Comparison of ENCODE assay signal across 1 cellular context in the genomic region with DNA sequence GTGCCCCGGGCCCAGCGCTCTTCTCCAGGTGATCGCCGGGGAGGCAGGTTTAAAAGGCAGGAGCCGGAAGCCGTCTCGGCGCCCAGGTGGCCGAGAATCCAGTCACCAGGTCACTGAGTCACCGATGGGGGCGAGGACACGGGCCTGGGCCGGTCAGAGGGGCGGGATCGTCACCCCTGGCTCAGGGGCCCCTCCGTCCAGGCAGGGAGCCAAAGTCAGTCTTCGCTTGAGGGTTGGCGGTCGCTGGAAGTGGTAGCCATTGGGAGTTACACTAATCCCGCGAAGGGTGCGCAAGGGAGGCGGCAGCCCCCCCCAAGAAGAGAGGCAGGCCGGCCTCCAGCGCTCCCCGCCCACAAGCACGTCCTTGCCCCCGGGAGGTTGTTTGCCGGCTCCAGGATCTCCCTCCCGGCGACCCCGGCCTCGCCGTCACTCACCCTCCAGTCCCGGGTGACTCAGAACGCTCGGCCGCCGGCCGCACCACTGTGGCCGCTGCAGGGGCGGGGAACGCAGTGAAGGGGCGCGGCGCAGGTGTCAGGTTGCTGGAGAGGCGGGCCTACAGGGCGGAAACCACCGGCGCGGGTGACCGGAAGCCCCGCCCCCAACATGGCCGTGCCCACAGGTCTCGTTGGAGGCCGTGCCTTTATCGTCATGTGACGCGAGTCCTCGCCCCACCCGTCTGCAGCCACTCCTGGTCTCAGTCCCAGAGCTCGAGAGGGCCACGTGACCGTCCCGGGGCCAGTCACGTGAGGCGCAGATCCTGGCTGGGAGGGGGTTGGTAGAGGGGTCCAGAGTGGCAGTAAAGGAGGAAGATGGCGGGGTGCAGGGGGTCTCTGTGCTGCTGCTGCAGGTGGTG.
TF ChIP-seq lines count a peak whose summit lies in the region.

A gene with protein sequence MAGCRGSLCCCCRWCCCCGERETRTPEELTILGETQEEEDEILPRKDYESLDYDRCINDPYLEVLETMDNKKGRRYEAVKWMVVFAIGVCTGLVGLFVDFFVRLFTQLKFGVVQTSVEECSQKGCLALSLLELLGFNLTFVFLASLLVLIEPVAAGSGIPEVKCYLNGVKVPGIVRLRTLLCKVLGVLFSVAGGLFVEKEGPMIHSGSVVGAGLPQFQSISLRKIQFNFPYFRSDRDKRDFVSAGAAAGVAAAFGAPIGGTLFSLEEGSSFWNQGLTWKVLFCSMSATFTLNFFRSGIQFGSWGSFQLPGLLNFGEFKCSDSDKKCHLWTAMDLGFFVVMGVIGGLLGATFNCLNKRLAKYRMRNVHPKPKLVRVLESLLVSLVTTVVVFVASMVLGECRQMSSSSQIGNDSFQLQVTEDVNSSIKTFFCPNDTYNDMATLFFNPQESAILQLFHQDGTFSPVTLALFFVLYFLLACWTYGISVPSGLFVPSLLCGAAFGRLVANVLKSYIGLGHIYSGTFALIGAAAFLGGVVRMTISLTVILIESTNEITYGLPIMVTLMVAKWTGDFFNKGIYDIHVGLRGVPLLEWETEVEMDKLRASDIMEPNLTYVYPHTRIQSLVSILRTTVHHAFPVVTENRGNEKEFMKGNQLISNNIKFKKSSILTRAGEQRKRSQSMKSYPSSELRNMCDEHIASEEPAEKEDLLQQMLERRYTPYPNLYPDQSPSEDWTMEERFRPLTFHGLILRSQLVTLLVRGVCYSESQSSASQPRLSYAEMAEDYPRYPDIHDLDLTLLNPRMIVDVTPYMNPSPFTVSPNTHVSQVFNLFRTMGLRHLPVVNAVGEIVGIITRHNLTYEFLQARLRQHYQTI (plus strand): TSS at position 738 of the 853 bp plus-strand sequence. CDS start 72 bp downstream, at position 810.
A gene (minus strand): TSS at position 511 of the 853 bp plus-strand sequence. CDS start 2,848 bp downstream, outside the sequence.

TF ChIP-seq in HEK293, 187 proteins besides CTCF, POLR2A, EP300 and RAD21 (continued from another document and continues in another):
- TF ChIP-seq YY2 (tag by site-specific recombination; IDR thresholded peaks at IDR 0.05) (peak; percentile 91), ZNF184 (tag by site-specific recombination; IDR thresholded peaks at IDR 0.05) (no peak), SP3 (tag by site-specific recombination; IDR thresholded peaks at IDR 0.05) (peak; percentile 96), ZNF223 (tag by site-specific recombination; IDR thresholded peaks at IDR 0.05) (no peak), ZIC2 (tag by site-specific recombination; IDR thresholded peaks at IDR 0.05) (peak; percentile 50), YY1 (tag by site-specific recombination; IDR thresholded peaks at IDR 0.05) (peak; percentile 68; the same call in 1 of the 2 replicates), ZNF146 (tag by site-specific recombination; IDR thresholded peaks at IDR 0.05) (0 out of 2 replicates have a peak, but pooled peaks have one; percentile 2), ZNF561 (tag by site-specific recombination; IDR thresholded peaks at IDR 0.05; ENCODE audit: borderline replicate concordance) (peak; percentile 71; the same call in 1 of the 2 replicates), HOXD13 (CRISPR knock-in tag; IDR thresholded peaks at IDR 0.05; ENCODE audit: borderline replicate concordance) (no peak), ZEB2 (tag by site-specific recombination; IDR thresholded peaks at IDR 0.05) (peak; percentile 93), SP7 (tag by site-specific recombination; IDR thresholded peaks at IDR 0.05) (peak; percentile 76), ZFHX2 (tag by site-specific recombination; conservative IDR thresholded peaks at IDR 0.05) (peak; percentile 83), ZNF830 (tag by site-specific recombination; IDR thresholded peaks at IDR 0.05; ENCODE audit: low read depth) (no peak), ZNF423 (tag by site-specific recombination; IDR thresholded peaks at IDR 0.05) (peak; percentile 38), ZNF350 (tag by site-specific recombination; IDR thresholded peaks at IDR 0.05) (no peak), ZNF624 (tag by site-specific recombination; IDR thresholded peaks at IDR 0.05) (no peak), ZNF366 (tag by site-specific recombination; conservative IDR thresholded peaks at IDR 0.05) (no peak), ZFP37 (tag by site-specific recombination; IDR thresholded peaks at IDR 0.05) (peak; percentile 60; the same call in 1 of the 2 replicates), ZNF394 (tag by site-specific recombination; IDR thresholded peaks at IDR 0.05; ENCODE audit: borderline replicate concordance) (no peak; the same call in 1 of the 2 replicates), ZNF548 (tag by site-specific recombination; IDR thresholded peaks at IDR 0.05) (no peak), KLF9 (tag by site-specific recombination; IDR thresholded peaks at IDR 0.05; ENCODE audit: low read depth) (peak; percentile 94), ZNF10 (tag by site-specific recombination; IDR thresholded peaks at IDR 0.05) (0 out of 2 replicates have a peak, but pooled peaks have one; percentile 11), ZNF530 (tag by site-specific recombination; IDR thresholded peaks at IDR 0.05; ENCODE audit: low read depth) (no peak), ZNF292 (tag by site-specific recombination; IDR thresholded peaks at IDR 0.05; ENCODE audit: borderline replicate concordance, low read depth) (no peak), SP2 (tag by site-specific recombination; IDR thresholded peaks at IDR 0.05) (peak; percentile 97), ZNF843 (tag by site-specific recombination; IDR thresholded peaks at IDR 0.05) (peak; percentile 77; the same call in 1 of the 2 replicates), ZBTB17 (tag by site-specific recombination; IDR thresholded peaks at IDR 0.05) (peak; percentile 75), GLIS2 (tag by site-specific recombination; IDR thresholded peaks at IDR 0.05) (peak; percentile 98), ZSCAN23 (tag by site-specific recombination; IDR thresholded peaks at IDR 0.05) (peak; percentile 51), ZNF626 (tag by site-specific recombination; IDR thresholded peaks at IDR 0.05) (no peak), ZNF324 (tag by site-specific recombination; IDR thresholded peaks at IDR 0.05) (peak; percentile 42), ZSCAN30 (tag by site-specific recombination; IDR thresholded peaks at IDR 0.05) (peak; percentile 88), ZNF202 (tag by site-specific recombination; IDR thresholded peaks at IDR 0.05; ENCODE audit: borderline replicate concordance) (no peak), EGR2 (tag by site-specific recombination; IDR thresholded peaks at IDR 0.05; ENCODE audit: low read depth) (peak; percentile 54), ZBTB48 (tag by site-specific recombination; IDR thresholded peaks at IDR 0.05) (peak; percentile 54; the same call in 1 of the 2 replicates)
- TF ChIP-seq, protein P1, sequence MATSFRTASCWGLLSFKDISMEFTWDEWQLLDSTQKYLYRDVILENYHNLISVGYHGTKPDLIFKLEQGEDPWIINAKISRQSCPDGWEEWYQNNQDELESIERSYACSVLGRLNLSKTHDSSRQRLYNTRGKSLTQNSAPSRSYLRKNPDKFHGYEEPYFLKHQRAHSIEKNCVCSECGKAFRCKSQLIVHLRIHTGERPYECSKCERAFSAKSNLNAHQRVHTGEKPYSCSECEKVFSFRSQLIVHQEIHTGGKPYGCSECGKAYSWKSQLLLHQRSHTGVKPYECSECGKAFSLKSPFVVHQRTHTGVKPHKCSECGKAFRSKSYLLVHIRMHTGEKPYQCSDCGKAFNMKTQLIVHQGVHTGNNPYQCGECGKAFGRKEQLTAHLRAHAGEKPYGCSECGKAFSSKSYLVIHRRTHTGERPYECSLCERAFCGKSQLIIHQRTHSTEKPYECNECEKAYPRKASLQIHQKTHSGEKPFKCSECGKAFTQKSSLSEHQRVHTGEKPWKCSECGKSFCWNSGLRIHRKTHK (tag by site-specific recombination; IDR thresholded peaks at IDR 0.05): no peak
- TF ChIP-seq, protein P2, sequence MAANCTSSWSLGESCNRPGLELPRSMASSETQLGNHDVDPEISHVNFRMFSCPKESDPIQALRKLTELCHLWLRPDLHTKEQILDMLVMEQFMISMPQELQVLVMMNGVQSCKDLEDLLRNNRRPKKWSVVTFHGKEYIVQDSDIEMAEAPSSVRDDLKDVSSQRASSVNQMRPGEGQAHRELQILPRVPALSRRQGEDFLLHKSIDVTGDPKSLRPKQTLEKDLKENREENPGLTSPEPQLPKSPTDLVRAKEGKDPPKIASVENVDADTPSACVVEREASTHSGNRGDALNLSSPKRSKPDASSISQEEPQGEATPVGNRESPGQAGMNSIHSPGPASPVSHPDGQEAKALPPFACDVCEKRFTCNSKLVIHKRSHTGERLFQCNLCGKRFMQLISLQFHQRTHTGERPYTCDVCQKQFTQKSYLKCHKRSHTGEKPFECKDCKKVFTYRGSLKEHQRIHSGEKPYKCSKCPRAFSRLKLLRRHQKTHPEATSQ (tag by site-specific recombination; IDR thresholded peaks at IDR 0.05): no peak; the same call in 1 of the 2 replicates
- TF ChIP-seq, protein P3, sequence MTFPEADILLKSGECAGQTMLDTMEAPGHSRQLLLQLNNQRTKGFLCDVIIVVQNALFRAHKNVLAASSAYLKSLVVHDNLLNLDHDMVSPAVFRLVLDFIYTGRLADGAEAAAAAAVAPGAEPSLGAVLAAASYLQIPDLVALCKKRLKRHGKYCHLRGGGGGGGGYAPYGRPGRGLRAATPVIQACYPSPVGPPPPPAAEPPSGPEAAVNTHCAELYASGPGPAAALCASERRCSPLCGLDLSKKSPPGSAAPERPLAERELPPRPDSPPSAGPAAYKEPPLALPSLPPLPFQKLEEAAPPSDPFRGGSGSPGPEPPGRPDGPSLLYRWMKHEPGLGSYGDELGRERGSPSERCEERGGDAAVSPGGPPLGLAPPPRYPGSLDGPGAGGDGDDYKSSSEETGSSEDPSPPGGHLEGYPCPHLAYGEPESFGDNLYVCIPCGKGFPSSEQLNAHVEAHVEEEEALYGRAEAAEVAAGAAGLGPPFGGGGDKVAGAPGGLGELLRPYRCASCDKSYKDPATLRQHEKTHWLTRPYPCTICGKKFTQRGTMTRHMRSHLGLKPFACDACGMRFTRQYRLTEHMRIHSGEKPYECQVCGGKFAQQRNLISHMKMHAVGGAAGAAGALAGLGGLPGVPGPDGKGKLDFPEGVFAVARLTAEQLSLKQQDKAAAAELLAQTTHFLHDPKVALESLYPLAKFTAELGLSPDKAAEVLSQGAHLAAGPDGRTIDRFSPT (tag by site-specific recombination; IDR thresholded peaks at IDR 0.05): peak; percentile 95
- TF ChIP-seq, protein P4, sequence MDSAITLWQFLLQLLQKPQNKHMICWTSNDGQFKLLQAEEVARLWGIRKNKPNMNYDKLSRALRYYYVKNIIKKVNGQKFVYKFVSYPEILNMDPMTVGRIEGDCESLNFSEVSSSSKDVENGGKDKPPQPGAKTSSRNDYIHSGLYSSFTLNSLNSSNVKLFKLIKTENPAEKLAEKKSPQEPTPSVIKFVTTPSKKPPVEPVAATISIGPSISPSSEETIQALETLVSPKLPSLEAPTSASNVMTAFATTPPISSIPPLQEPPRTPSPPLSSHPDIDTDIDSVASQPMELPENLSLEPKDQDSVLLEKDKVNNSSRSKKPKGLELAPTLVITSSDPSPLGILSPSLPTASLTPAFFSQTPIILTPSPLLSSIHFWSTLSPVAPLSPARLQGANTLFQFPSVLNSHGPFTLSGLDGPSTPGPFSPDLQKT (IDR thresholded peaks at IDR 0.05; ENCODE audit: borderline replicate concordance, low read depth, low read length): no peak; the same call in 1 of the 2 replicates
- TF ChIP-seq, protein P5, sequence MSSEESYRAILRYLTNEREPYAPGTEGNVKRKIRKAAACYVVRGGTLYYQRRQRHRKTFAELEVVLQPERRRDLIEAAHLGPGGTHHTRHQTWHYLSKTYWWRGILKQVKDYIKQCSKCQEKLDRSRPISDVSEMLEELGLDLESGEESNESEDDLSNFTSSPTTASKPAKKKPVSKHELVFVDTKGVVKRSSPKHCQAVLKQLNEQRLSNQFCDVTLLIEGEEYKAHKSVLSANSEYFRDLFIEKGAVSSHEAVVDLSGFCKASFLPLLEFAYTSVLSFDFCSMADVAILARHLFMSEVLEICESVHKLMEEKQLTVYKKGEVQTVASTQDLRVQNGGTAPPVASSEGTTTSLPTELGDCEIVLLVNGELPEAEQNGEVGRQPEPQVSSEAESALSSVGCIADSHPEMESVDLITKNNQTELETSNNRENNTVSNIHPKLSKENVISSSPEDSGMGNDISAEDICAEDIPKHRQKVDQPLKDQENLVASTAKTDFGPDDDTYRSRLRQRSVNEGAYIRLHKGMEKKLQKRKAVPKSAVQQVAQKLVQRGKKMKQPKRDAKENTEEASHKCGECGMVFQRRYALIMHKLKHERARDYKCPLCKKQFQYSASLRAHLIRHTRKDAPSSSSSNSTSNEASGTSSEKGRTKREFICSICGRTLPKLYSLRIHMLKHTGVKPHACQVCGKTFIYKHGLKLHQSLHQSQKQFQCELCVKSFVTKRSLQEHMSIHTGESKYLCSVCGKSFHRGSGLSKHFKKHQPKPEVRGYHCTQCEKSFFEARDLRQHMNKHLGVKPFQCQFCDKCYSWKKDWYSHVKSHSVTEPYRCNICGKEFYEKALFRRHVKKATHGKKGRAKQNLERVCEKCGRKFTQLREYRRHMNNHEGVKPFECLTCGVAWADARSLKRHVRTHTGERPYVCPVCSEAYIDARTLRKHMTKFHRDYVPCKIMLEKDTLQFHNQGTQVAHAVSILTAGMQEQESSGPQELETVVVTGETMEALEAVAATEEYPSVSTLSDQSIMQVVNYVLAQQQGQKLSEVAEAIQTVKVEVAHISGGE (tag by site-specific recombination; conservative IDR thresholded peaks at IDR 0.05; ENCODE audit: low read depth): peak; percentile 40; the same call in 1 of the 2 replicates
- TF ChIP-seq, protein P6, sequence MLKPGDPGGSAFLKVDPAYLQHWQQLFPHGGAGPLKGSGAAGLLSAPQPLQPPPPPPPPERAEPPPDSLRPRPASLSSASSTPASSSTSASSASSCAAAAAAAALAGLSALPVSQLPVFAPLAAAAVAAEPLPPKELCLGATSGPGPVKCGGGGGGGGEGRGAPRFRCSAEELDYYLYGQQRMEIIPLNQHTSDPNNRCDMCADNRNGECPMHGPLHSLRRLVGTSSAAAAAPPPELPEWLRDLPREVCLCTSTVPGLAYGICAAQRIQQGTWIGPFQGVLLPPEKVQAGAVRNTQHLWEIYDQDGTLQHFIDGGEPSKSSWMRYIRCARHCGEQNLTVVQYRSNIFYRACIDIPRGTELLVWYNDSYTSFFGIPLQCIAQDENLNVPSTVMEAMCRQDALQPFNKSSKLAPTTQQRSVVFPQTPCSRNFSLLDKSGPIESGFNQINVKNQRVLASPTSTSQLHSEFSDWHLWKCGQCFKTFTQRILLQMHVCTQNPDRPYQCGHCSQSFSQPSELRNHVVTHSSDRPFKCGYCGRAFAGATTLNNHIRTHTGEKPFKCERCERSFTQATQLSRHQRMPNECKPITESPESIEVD (tag by site-specific recombination; IDR thresholded peaks at IDR 0.05): no peak
- TF ChIP-seq, protein P7, sequence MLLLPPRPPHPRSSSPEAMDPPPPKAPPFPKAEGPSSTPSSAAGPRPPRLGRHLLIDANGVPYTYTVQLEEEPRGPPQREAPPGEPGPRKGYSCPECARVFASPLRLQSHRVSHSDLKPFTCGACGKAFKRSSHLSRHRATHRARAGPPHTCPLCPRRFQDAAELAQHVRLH (tag by site-specific recombination; IDR thresholded peaks at IDR 0.05): peak; percentile 89
- TF ChIP-seq, protein P8, sequence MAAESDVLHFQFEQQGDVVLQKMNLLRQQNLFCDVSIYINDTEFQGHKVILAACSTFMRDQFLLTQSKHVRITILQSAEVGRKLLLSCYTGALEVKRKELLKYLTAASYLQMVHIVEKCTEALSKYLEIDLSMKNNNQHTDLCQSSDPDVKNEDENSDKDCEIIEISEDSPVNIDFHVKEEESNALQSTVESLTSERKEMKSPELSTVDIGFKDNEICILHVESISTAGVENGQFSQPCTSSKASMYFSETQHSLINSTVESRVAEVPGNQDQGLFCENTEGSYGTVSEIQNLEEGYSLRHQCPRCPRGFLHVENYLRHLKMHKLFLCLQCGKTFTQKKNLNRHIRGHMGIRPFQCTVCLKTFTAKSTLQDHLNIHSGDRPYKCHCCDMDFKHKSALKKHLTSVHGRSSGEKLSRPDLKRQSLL (tag by site-specific recombination; IDR thresholded peaks at IDR 0.05): peak; percentile 88
